Comparison of ENCODE assay signal across 10 cellular contexts in the genomic region with DNA sequence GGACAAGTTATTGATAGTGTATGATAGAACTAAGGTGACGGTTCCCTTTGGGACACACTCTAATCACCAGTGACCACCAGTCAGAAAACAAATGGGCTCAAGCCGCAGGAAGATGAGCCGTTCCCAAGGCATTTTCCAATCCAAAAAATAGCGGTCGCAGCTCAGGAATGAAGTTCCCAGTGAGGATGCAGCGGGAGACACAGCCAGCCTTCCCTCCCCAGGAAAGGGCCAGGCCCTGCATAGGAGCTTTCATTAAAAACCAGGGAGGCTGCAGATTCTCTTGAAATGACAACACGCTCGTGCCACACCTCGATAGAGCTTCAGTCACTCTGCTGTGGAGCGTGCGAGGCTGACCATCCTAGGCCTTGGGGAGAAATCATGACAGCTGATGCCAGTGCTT.
DNase-seq lines count a peak whose midpoint lies in the region; ATAC-seq, FAIRE-seq and TF ChIP-seq lines count a peak whose summit lies in the region.
"Had no signal": no experiment of that assay in that cellular context is flagged by ENCODE, and none has a peak within 500 bp of the region (broad histone marks: within the 10 kb centered on the region; RNA-seq: fewer than 3 reads in every experiment).

No MANE protein-coding gene starts in this region.

- WGBS in suprapubic skin, result 27% methylated on average over 11 of the region's 11 CpGs

- H3K9me3 ChIP-seq in keratinocyte (ENCODE audit: control insufficient read depth, low read depth, low read length) (no peaks in the 10 kb centered on the region), suprapubic skin (no peaks in the 10 kb centered on the region)

- H3K4me1 ChIP-seq in keratinocyte (ENCODE audit: control insufficient read depth, extremely low read depth, insufficient read depth, low read length) (peaks cover 92% of the 10 kb centered on the region), suprapubic skin (peaks cover 90% of the 10 kb centered on the region)

- FAIRE-seq in keratinocyte (lab: Jason Lieb, UNC), result peak; percentile 34

- peak; percentile 2 for DNase-seq in activated CD4-positive, alpha-beta T cell treated with anti-CD3 and anti-CD28 coated beads for 36 hours
- DNase-seq in activated CD4-positive, alpha-beta T cell treated with anti-CD3 and anti-CD28 coated beads for 4 hours, result no peak
- DNase-seq in keratinocyte (ENCODE audit: low read depth, low spot score) (no peak), suprapubic skin (ENCODE audit: low spot score in 2 of 2) (peak; percentile 61 to 79), COR-L47 (lab: John Stamatoyannopoulos, UW) (no peak), NCI-H1694 treated with DMSO at 0.1 percent for 48 hours (lab: John Stamatoyannopoulos, UW) (no peak), inferior parietal cortex (ENCODE audit: extremely low spot score) (no peak)
- DNase-seq: NCI-H2081 treated with DMSO at 0.1 percent for 48 hours had no signal

- peak overlapping the region; percentile 99 for H3K4me2 ChIP-seq in keratinocyte (ENCODE audit: control insufficient read depth, extremely low read depth, insufficient read depth, low read depth, low read length)

- no peak for ATAC-seq in activated CD4-positive, alpha-beta T cell treated with anti-CD3 and anti-CD28 coated beads for 36 hours

- intact Hi-C loops in activated CD4-positive, alpha-beta T cell treated with anti-CD3 and anti-CD28 coated beads for 36 hours (cut with DNase I, micrococcal nuclease), result no loop called here

- no peak for TF ChIP-seq EP300 in suprapubic skin (IDR thresholded peaks at IDR 0.05)

- H3K27me3 Mint-ChIP-seq in activated CD4-positive, alpha-beta T cell treated with anti-CD3 and anti-CD28 coated beads for 36 hours, result no peaks in the 10 kb centered on the region
- H3K27me3 Mint-ChIP-seq: stimulated activated naive CD8-positive, alpha-beta T cell treated with anti-CD3 and anti-CD28 coated beads, Interleukin-15, Interleukin-2, amounts not matched to agents 100 ng/mL and 50 ng/mL, for 24 hours had no signal

- H3K79me2 ChIP-seq in keratinocyte (ENCODE audit: control insufficient read depth, insufficient read depth, low read length), result peaks cover 50% of the 10 kb centered on the region

- H3K27ac Mint-ChIP-seq in activated CD4-positive, alpha-beta T cell treated with anti-CD3 and anti-CD28 coated beads for 36 hours, result no peak overlapping the region

- no peaks in the 10 kb centered on the region for H3K9me1 ChIP-seq in keratinocyte (ENCODE audit: control insufficient read depth, extremely low read depth, insufficient read depth, low read length)

- H3K4me3 ChIP-seq in keratinocyte (ENCODE audit: control insufficient read depth in 2 of 3, extremely low read depth in 1 of 3, insufficient read depth in 2 of 3, low read depth in 1 of 3, low read length in 3 of 3), result peak overlapping the region; percentile 34 to 64 (median 50)
- peak overlapping the region; percentile 69 for H3K4me3 ChIP-seq in suprapubic skin

- POLR2A ChIA-PET in activated CD4-positive, alpha-beta T cell treated with anti-CD3 and anti-CD28 coated beads for 36 hours (lab: Charles Lee), result no interaction called here

- no peak for TF ChIP-seq POLR2A in suprapubic skin (IDR thresholded peaks at IDR 0.05)

- no peaks in the 10 kb centered on the region for H3K9me3 Mint-ChIP-seq in activated CD4-positive, alpha-beta T cell treated with anti-CD3 and anti-CD28 coated beads for 36 hours (ENCODE audit: low read depth)
- H3K9me3 Mint-ChIP-seq: stimulated activated naive CD8-positive, alpha-beta T cell treated with anti-CD3 and anti-CD28 coated beads, Interleukin-15, Interleukin-2, amounts not matched to agents 100 ng/mL and 50 ng/mL, for 24 hours had no signal

- peak overlapping the region; percentile 93 for H3K9ac ChIP-seq in keratinocyte (ENCODE audit: control insufficient read depth, extremely low read depth, insufficient read depth, low read length)

- H3K36me3 ChIP-seq in keratinocyte (ENCODE audit: control insufficient read depth in 2 of 2, extremely low read depth in 1 of 2, insufficient read depth in 2 of 2, low read length in 2 of 2) (no peaks in the 10 kb centered on the region), suprapubic skin (no peaks in the 10 kb centered on the region)

- H3K36me3 Mint-ChIP-seq in activated CD4-positive, alpha-beta T cell treated with anti-CD3 and anti-CD28 coated beads for 36 hours (ENCODE audit: low read depth), result no peaks in the 10 kb centered on the region

- peaks cover 17% of the 10 kb centered on the region for H3K4me1 Mint-ChIP-seq in activated CD4-positive, alpha-beta T cell treated with anti-CD3 and anti-CD28 coated beads for 36 hours

- TF ChIP-seq CTCF in VCaP (conservative IDR thresholded peaks at IDR 0.05) (no peak), keratinocyte (optimal IDR thresholded peaks at IDR 0.05 in 1 of 3, IDR thresholded peaks at IDR 0.05 in 1 of 3, conservative IDR thresholded peaks at IDR 0.05 in 1 of 3; ENCODE audit: extremely low read depth in 1 of 3, insufficient read depth in 2 of 3, low read length in 3 of 3) (no peak), suprapubic skin (IDR thresholded peaks at IDR 0.05) (no peak)

- dilution Hi-C loops in keratinocyte (cut with MboI; ENCODE audit: extremely low pct_ligation_motif_present, low sequenced_read_pairs), result no loop called here

- CTCF ChIA-PET in activated CD4-positive, alpha-beta T cell treated with anti-CD3 and anti-CD28 coated beads for 36 hours (lab: Charles Lee), result no interaction called here

- no peak overlapping the region for H3K4me3 Mint-ChIP-seq in activated CD4-positive, alpha-beta T cell treated with anti-CD3 and anti-CD28 coated beads for 36 hours
- H3K4me3 Mint-ChIP-seq: stimulated activated naive CD8-positive, alpha-beta T cell treated with anti-CD3 and anti-CD28 coated beads, Interleukin-15, Interleukin-2, amounts not matched to agents 100 ng/mL and 50 ng/mL, for 24 hours had no signal

- H4K20me1 ChIP-seq in keratinocyte (ENCODE audit: control insufficient read depth, extremely low read depth, insufficient read depth, low read length), result no peaks in the 10 kb centered on the region

- H2AFZ ChIP-seq in keratinocyte (ENCODE audit: control insufficient read depth, low read length), result peak overlapping the region; percentile 76

- H3K27me3 ChIP-seq in keratinocyte (ENCODE audit: control insufficient read depth, extremely low read depth, insufficient read depth, low read length) (no peaks in the 10 kb centered on the region), suprapubic skin (no peaks in the 10 kb centered on the region)

- H3K27ac ChIP-seq in VCaP, result peak overlapping the region; percentile 89
- H3K27ac ChIP-seq in keratinocyte (ENCODE audit: control insufficient read depth, insufficient read depth, low read length), result peak overlapping the region; percentile 93
- H3K27ac ChIP-seq in suprapubic skin, result peak overlapping the region; percentile 98

Comparison
In these comparisons a context has a peak if more than half of its experiments do, and no peak if none do; other contexts are left out.
1. DNase-seq: peak in activated CD4-positive, alpha-beta T cell treated with anti-CD3 and anti-CD28 coated beads for 36 hours (single experiment) and suprapubic skin (2 of 2); none in activated CD4-positive, alpha-beta T cell treated with anti-CD3 and anti-CD28 coated beads for 4 hours (0 of 2), keratinocyte (single experiment), COR-L47 (single experiment), NCI-H1694 treated with DMSO at 0.1 percent for 48 hours (single experiment) and inferior parietal cortex (single experiment).
2. Peak in every context shown above with its lines, with median percentiles within 50 percentile points of each other: H3K27ac ChIP-seq.